ENCODE assay signal across 19 cellular contexts in the genomic region with DNA sequence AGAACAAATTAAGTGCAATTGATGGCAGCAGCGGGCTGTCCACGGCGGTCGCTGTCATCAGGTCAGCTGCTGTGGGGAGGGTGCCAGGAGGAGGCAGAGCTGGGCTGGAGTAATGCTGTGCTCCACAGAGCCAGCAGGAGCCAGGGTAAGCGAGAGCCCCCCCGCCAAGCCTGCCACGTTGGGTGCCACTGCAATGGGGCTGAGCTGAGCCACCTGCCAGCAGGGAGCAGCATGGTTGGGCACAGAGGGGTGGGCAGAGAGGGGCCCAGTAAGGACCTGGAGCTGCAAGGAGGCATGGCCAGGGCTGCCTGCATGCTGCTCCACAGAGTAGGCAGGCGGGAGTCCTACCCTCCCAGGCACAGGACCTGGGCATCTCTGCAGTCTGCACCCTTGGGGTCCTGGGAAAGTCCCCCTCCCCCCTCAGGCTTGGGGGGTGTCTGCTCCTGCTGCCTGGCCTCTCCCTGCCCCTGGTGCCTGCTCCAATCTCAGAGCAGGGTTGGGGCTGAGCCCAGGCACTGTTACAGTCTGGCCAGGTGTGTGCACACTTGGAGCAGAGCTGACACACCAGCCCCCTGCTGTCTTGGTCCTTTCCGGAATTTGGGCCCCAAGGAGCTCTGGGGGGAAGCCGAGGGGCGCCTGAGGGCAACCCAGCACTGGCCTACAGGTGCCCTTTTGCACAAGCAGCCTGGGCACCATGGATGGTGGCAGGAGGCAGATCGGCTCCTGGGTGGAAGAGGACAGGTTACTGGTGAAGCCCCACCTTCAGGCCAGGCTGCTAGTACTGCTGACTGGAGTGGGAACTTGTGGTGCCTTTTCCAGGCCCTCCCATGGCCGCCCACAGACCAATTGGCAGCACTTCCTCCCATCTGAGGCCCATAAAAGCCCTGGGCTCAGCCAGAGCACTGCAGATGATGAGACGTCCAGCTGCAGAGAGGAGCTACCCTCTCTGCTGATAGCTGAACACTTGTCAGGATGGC. TPM values are rescaled to one million over a fixed set of nuclear protein-coding genes. Genes with fewer than 3 reads are reported as not detected.
DNase-seq lines count a peak whose midpoint lies in the region; ATAC-seq, FAIRE-seq and TF ChIP-seq lines count a peak whose summit lies in the region.
"Had no signal": no experiment of that assay in that cellular context is flagged by ENCODE, and none has a peak within 500 bp of the region (broad histone marks: within the 10 kb centered on the region; RNA-seq: fewer than 3 reads in every experiment).

No MANE protein-coding gene starts in this region.

- CTCF ChIA-PET in HepG2 (lab: Yijun Ruan, JAX; ENCODE audit: low intra/inter-chr PET ratio, low total read pairs): interaction anchor here (1.1 kb wide), 1 partner anchor 109 kb away, joined by 3 read pairs; no protein-coding TSS in a partner anchor
- CTCF ChIA-PET in WTC11 (lab: Charles Lee): interaction anchor here (0.5 to 1.5 kb wide), 4 partner anchors 9 to 183 kb away, joined by 3 to 10 read pairs (median 5); a partner anchor contains a TSS

- H3K27me3 ChIP-seq in HepG2 (ENCODE audit: control insufficient read depth in 1 of 2, insufficient read depth in 2 of 2, low read length in 2 of 2): no peaks in the 10 kb centered on the region
- no peaks in the 10 kb centered on the region for H3K27me3 ChIP-seq in right lobe of liver
- no peaks in the 10 kb centered on the region for H3K27me3 ChIP-seq in lower lobe of right lung (ENCODE audit: low read depth)
- H3K27me3 ChIP-seq: BLaER1 had no signal

- peak overlapping the region; percentile 77 for H3K4me2 ChIP-seq in HepG2 (ENCODE audit: low read depth, low read length)
- H3K4me2 ChIP-seq: BLaER1, KMS-11 had no signal

- TF ChIP-seq RAD21 in HepG2 (CRISPR knock-in tag; IDR thresholded peaks at IDR 0.05): no peak

- FAIRE-seq in HepG2 (lab: Jason Lieb, UNC): peak; percentile 23
- FAIRE-seq: RCC 7860 had no signal

- H3K27me3 Mint-ChIP-seq in WTC11 (ENCODE audit: low read depth) (no peaks in the 10 kb centered on the region), glutamatergic neuron (ENCODE audit: unreplicated experiment) (peaks cover 2% of the 10 kb centered on the region)

- TF ChIP-seq CTCF in HepG2 (CRISPR knock-in tag; IDR thresholded peaks at IDR 0.05): peak; percentile 47
- TF ChIP-seq CTCF in right lobe of liver (IDR thresholded peaks at IDR 0.05): no peak
- TF ChIP-seq CTCF in WTC11 (IDR thresholded peaks at IDR 0.05): no peak
- no peak for TF ChIP-seq CTCF in lower lobe of right lung (IDR thresholded peaks at IDR 0.05)
- no peak for TF ChIP-seq CTCF in glutamatergic neuron (IDR thresholded peaks at IDR 0.05; ENCODE audit: partially characterized antibody, unreplicated experiment)

- no peak overlapping the region for H3K27ac ChIP-seq in HepG2 (ENCODE audit: extremely low read length, insufficient read depth, low read length)
- H3K27ac ChIP-seq in right lobe of liver: no peak overlapping the region
- H3K27ac ChIP-seq in lower lobe of right lung: no peak overlapping the region
- H3K27ac ChIP-seq: BLaER1, GM23248, KMS-11 had no signal

- H3K4me1 ChIP-seq in HepG2 (ENCODE audit: insufficient read depth, low read length): peaks cover 48% of the 10 kb centered on the region
- H3K4me1 ChIP-seq in right lobe of liver: peaks cover 0 to 16% (median 2%) of the 10 kb centered on the region in 4 donors
- no peaks in the 10 kb centered on the region for H3K4me1 ChIP-seq in lower lobe of right lung
- H3K4me1 ChIP-seq: BLaER1 had no signal

- H4K20me1 ChIP-seq in HepG2 (ENCODE audit: insufficient read depth, low read length): no peaks in the 10 kb centered on the region
- H4K20me1 ChIP-seq: BLaER1 had no signal

- 0 out of 2 replicates have a peak, but pooled peaks cover 2% of the 10 kb centered on the region for H3K4me1 Mint-ChIP-seq in WTC11
- H3K4me1 Mint-ChIP-seq in stimulated activated effector memory CD8-positive, alpha-beta T cell treated with anti-CD3 and anti-CD28 coated beads, Interleukin-12 subunit alpha, Interleukin-12 subunit beta, amount 100 ng/mL, for 72 hours: no peaks in the 10 kb centered on the region
- H3K4me1 Mint-ChIP-seq in glutamatergic neuron (ENCODE audit: low read depth, unreplicated experiment): no peaks in the 10 kb centered on the region
- H3K4me1 Mint-ChIP-seq: CD4-positive, alpha-beta memory T cell had no signal

- intact Hi-C loops in HepG2 (cut with micrococcal nuclease; ENCODE audit: unreplicated experiment) (no loop called here), right lobe of liver (cut with DNase I) (no loop called here), lower lobe of right lung (cut with DNase I) (no loop called here)

- no peaks in the 10 kb centered on the region for H3K79me2 ChIP-seq in HepG2 (ENCODE audit: insufficient read depth, low read length)

- DNase-seq in HepG2 (ENCODE audit: low spot score) (peak; percentile 48), right lobe of liver (no peak), WTC11 (ENCODE audit: low spot score) (peak; percentile 16), lower lobe of right lung (no peak), iPS-NIHi11 (ENCODE audit: low spot score) (no peak), glutamatergic neuron (no peak)
- no peak for DNase-seq in stimulated activated effector memory CD8-positive, alpha-beta T cell treated with anti-CD3 and anti-CD28 coated beads, Interleukin-12 subunit alpha, Interleukin-12 subunit beta, amount 100 ng/mL, for 72 hours (ENCODE audit: low spot score in 2 of 2)
- no peak for DNase-seq in activated naive CD4-positive, alpha-beta T cell treated with anti-CD3 and anti-CD28 coated beads, Interleukin-2, amount 50 U/mL, for 72 hours (ENCODE audit: low spot score in 2 of 2)
- DNase-seq: CD4-positive, alpha-beta memory T cell; DMS153; GF-D8; GM23248; MV-4-11; NCI-H1694 treated with DMSO at 0.1 percent for 48 hours; NK-92 treated with Interleukin-12 subunit alpha and Interleukin-12 subunit beta, amount 100 ng/mL, for 24 hours; Right ventricle myocardium superior had no signal

- peak; percentile 90 for ATAC-seq in HepG2
- ATAC-seq in right lobe of liver: no peak
- ATAC-seq in WTC11: peak; percentile 77
- ATAC-seq in lower lobe of right lung: peak; percentile 18 to 34
- peak; percentile 13 for ATAC-seq in stimulated activated effector memory CD8-positive, alpha-beta T cell treated with anti-CD3 and anti-CD28 coated beads, Interleukin-12 subunit alpha, Interleukin-12 subunit beta, amount 100 ng/mL, for 72 hours
- no peak for ATAC-seq in activated naive CD4-positive, alpha-beta T cell treated with anti-CD3 and anti-CD28 coated beads, Interleukin-2, amount 50 U/mL, for 72 hours

- H3K36me3 Mint-ChIP-seq in WTC11: no peaks in the 10 kb centered on the region
- H3K36me3 Mint-ChIP-seq in stimulated activated effector memory CD8-positive, alpha-beta T cell treated with anti-CD3 and anti-CD28 coated beads, Interleukin-12 subunit alpha, Interleukin-12 subunit beta, amount 100 ng/mL, for 72 hours: no peaks in the 10 kb centered on the region
- no peaks in the 10 kb centered on the region for H3K36me3 Mint-ChIP-seq in activated naive CD4-positive, alpha-beta T cell treated with anti-CD3 and anti-CD28 coated beads, Interleukin-2, amount 50 U/mL, for 72 hours
- H3K36me3 Mint-ChIP-seq in glutamatergic neuron (ENCODE audit: unreplicated experiment): no peaks in the 10 kb centered on the region
- H3K36me3 Mint-ChIP-seq: CD4-positive, alpha-beta memory T cell had no signal

- WGBS in HepG2 (ENCODE audit: low lambda C conversion rate): 5% methylated on average over 7 of the region's 14 CpGs
- 87% methylated on average over 3 of the region's 14 CpGs for WGBS in right lobe of liver (ENCODE audit: insufficient coverage, low coverage, low lambda C conversion rate, missing lambda C conversion rate)

- in situ Hi-C loops in HepG2 (cut with HindIII; ENCODE audit: extremely low pct_ligation_motif_present, low pct_unique_long_range_greater_than_20kb): no loop called here

- H3K9me3 ChIP-seq in HepG2 (ENCODE audit: low read length) (no peaks in the 10 kb centered on the region), right lobe of liver (no peaks in the 10 kb centered on the region), lower lobe of right lung (no peaks in the 10 kb centered on the region)

- H3K9ac ChIP-seq in HepG2 (ENCODE audit: insufficient read depth, low read depth, low read length): no peak overlapping the region
- H3K9ac ChIP-seq: BLaER1, GM23248, KMS-11 had no signal

- H3K4me3 ChIP-seq in HepG2 (replicated peaks in 1 of 3; ENCODE audit: insufficient read depth in 1 of 3, low read depth in 2 of 3, low read length in 3 of 3) (peak overlapping the region in 2 of 3 experiments; percentile 10 to 69; a peak in 2 of 6 replicates), right lobe of liver (no peak overlapping the region), lower lobe of right lung (no peak overlapping the region)
- H3K4me3 ChIP-seq: BLaER1, GM23248 had no signal

- H3K4me3 Mint-ChIP-seq in WTC11 (no peak overlapping the region), glutamatergic neuron (ENCODE audit: unreplicated experiment) (no peak overlapping the region)
- H3K4me3 Mint-ChIP-seq in stimulated activated effector memory CD8-positive, alpha-beta T cell treated with anti-CD3 and anti-CD28 coated beads, Interleukin-12 subunit alpha, Interleukin-12 subunit beta, amount 100 ng/mL, for 72 hours: no peak overlapping the region
- H3K4me3 Mint-ChIP-seq: CD4-positive, alpha-beta memory T cell had no signal

- POLR2A ChIA-PET in HepG2 (lab: Yijun Ruan, JAX) (interaction anchor here (0.7 kb wide), 1 partner anchor 9 kb away, joined by 5 read pairs; a partner anchor contains a TSS), WTC11 (lab: Charles Lee) (no interaction called here)

- H3K27ac Mint-ChIP-seq in WTC11 (no peak overlapping the region), glutamatergic neuron (ENCODE audit: unreplicated experiment) (no peak overlapping the region)
- H3K27ac Mint-ChIP-seq in stimulated activated effector memory CD8-positive, alpha-beta T cell treated with anti-CD3 and anti-CD28 coated beads, Interleukin-12 subunit alpha, Interleukin-12 subunit beta, amount 100 ng/mL, for 72 hours: no peak overlapping the region
- H3K27ac Mint-ChIP-seq in activated naive CD4-positive, alpha-beta T cell treated with anti-CD3 and anti-CD28 coated beads, Interleukin-2, amount 50 U/mL, for 72 hours: no peak overlapping the region
- H3K27ac Mint-ChIP-seq: CD4-positive, alpha-beta memory T cell had no signal

- TF ChIP-seq EP300 in HepG2 (IDR thresholded peaks at IDR 0.05; ENCODE audit: low read depth in 2 of 2, low read length in 2 of 2): no peak
- no peak for TF ChIP-seq EP300 in HepG2 (CRISPR knock-in tag; IDR thresholded peaks at IDR 0.05; ENCODE audit: borderline replicate concordance)

- BruUV-seq in HepG2 (replicated peaks; lab: Mats Ljungman, UMichigan): no TSS peak

- H3K36me3 ChIP-seq in HepG2 (replicated peaks in 1 of 2; ENCODE audit: control insufficient read depth in 1 of 2, insufficient read depth in 2 of 2, low read length in 2 of 2) (no peaks in the 10 kb centered on the region), right lobe of liver (no peaks in the 10 kb centered on the region), lower lobe of right lung (no peaks in the 10 kb centered on the region)
- H3K36me3 ChIP-seq: BLaER1 had no signal

- peaks cover 4% of the 10 kb centered on the region; the same call in 1 of the 2 replicates for H3K9me3 Mint-ChIP-seq in WTC11
- H3K9me3 Mint-ChIP-seq in stimulated activated effector memory CD8-positive, alpha-beta T cell treated with anti-CD3 and anti-CD28 coated beads, Interleukin-12 subunit alpha, Interleukin-12 subunit beta, amount 100 ng/mL, for 72 hours: no peaks in the 10 kb centered on the region
- no peaks in the 10 kb centered on the region for H3K9me3 Mint-ChIP-seq in activated naive CD4-positive, alpha-beta T cell treated with anti-CD3 and anti-CD28 coated beads, Interleukin-2, amount 50 U/mL, for 72 hours
- H3K9me3 Mint-ChIP-seq in glutamatergic neuron (ENCODE audit: unreplicated experiment): peaks cover 2% of the 10 kb centered on the region
- H3K9me3 Mint-ChIP-seq: CD4-positive, alpha-beta memory T cell had no signal

- peak overlapping the region; percentile 46 for H2AFZ ChIP-seq in HepG2 (ENCODE audit: low read length)
- H2AFZ ChIP-seq: GM23248 had no signal

- TF ChIP-seq POLR2A in HepG2 (IDR thresholded peaks at IDR 0.05; ENCODE audit: insufficient read depth in 1 of 2, low read depth in 2 of 2, low read length in 2 of 2): peak; percentile 50 to 64; a peak in 3 of 4 replicates
- TF ChIP-seq POLR2A in right lobe of liver (IDR thresholded peaks at IDR 0.05): no peak

RNA-seq across cellular contexts. Expression of a gene that starts 8.5 kb away (rescaled TPM):
- total RNA-seq in HepG2 (2016; rRNA removed; fragmentation: Illumina TruSeq; extraction: Trizol): 20.7 and 23.2 TPM in 2 replicates
- total RNA-seq in HepG2 (2016; cell fraction: cytosol; rRNA removed; fragmentation: Illumina TruSeq; extraction: Trizol; ENCODE audit: low read depth): 13.3 and 13.7 TPM in 2 replicates
- 19.2 and 20.9 TPM in 2 replicates for total RNA-seq in HepG2 (2016; cell fraction: insoluble cytoplasmic fraction; rRNA removed; fragmentation: Illumina TruSeq; extraction: Trizol)
- total RNA-seq in HepG2 (2016; cell fraction: membrane; rRNA removed; fragmentation: Illumina TruSeq; extraction: Trizol): 15.7 and 17.4 TPM in 2 replicates
- 40.8 and 44.2 TPM in 2 replicates for total RNA-seq in HepG2 (2016; cell fraction: nucleus; rRNA removed; fragmentation: Illumina TruSeq; extraction: Trizol)
- 27.8 and 33.7 TPM in 2 replicates for polyA plus RNA-seq in HepG2 (2011; rRNA removed)
- 20.2 and 22.2 TPM in 2 replicates for polyA plus RNA-seq in HepG2 (2011; cell fraction: cytosol; rRNA removed)
- polyA plus RNA-seq in HepG2 (2011; cell fraction: nucleus; rRNA removed): 52.0 and 60.6 TPM in 2 replicates
- polyA plus RNA-seq in HepG2 (2012): 21.4 and 23.7 TPM in 2 replicates
- 1.9 and 2.4 TPM in 2 replicates for polyA plus RNA-seq in HepG2 (2016; cell fraction: cytosol; fragmentation: Illumina TruSeq; extraction: Trizol; ENCODE audit: low read depth)
- 26.7 and 30.0 TPM in 2 replicates for polyA plus RNA-seq in HepG2 (2016; cell fraction: insoluble cytoplasmic fraction; fragmentation: Illumina TruSeq; extraction: Trizol; ENCODE audit: low read depth)
- polyA plus RNA-seq in HepG2 (2016; cell fraction: membrane; fragmentation: Illumina TruSeq; extraction: Trizol; ENCODE audit: low read depth): 4.2 and 4.8 TPM in 2 replicates
- polyA plus RNA-seq in HepG2 (2016; cell fraction: nucleus; fragmentation: Illumina TruSeq; extraction: Trizol; ENCODE audit: insufficient read depth, low read depth): 25.3 and 26.6 TPM in 2 replicates
- 79.4 and 97.0 TPM in 2 replicates for polyA minus RNA-seq in HepG2 (2011; rRNA and poly(A)+ RNA removed; ENCODE audit: low replicate concordance)
- polyA minus RNA-seq in HepG2 (2011; cell fraction: cytosol; rRNA and poly(A)+ RNA removed): 25.3 and 29.3 TPM in 2 replicates
- 120 and 122 TPM in 2 replicates for polyA minus RNA-seq in HepG2 (2011; cell fraction: nucleus; rRNA and poly(A)+ RNA removed)
- 10 to 100 TPM in 5 of 6 experiments, 1 to 10 TPM in 1; 8.1 to 17.3 (median 13.1) TPM for total RNA-seq in right lobe of liver
- total RNA-seq in WTC11 (2021): 29.7 to 33.2 TPM (median 31.2 TPM) in 3 replicates
- total RNA-seq in lower lobe of right lung: 73.1 TPM
- 10 to 100 TPM; 43.6 to 43.9 TPM for total RNA-seq in activated naive CD4-positive, alpha-beta T cell treated with anti-CD3 and anti-CD28 coated beads, Interleukin-2, amount 50 U/mL, for 72 hours
- 64.9 TPM for total RNA-seq in glutamatergic neuron (ENCODE audit: unreplicated experiment)

Comparison
In these comparisons a context has a peak if more than half of its experiments do, and no peak if none do; other contexts are left out.
1. ATAC-seq: peak in HepG2 (single experiment), WTC11 (single experiment), lower lobe of right lung (2 of 2) and stimulated activated effector memory CD8-positive, alpha-beta T cell treated with anti-CD3 and anti-CD28 coated beads, Interleukin-12 subunit alpha, Interleukin-12 subunit beta, amount 100 ng/mL, for 72 hours (single experiment); none in right lobe of liver (0 of 4) and activated naive CD4-positive, alpha-beta T cell treated with anti-CD3 and anti-CD28 coated beads, Interleukin-2, amount 50 U/mL, for 72 hours (0 of 2).
2. DNase-seq: peak in HepG2 (single experiment) and WTC11 (single experiment); none in right lobe of liver (0 of 3), lower lobe of right lung (single experiment), stimulated activated effector memory CD8-positive, alpha-beta T cell treated with anti-CD3 and anti-CD28 coated beads, Interleukin-12 subunit alpha, Interleukin-12 subunit beta, amount 100 ng/mL, for 72 hours (0 of 2), activated naive CD4-positive, alpha-beta T cell treated with anti-CD3 and anti-CD28 coated beads, Interleukin-2, amount 50 U/mL, for 72 hours (0 of 2), iPS-NIHi11 (single experiment) and glutamatergic neuron (single experiment).
3. H3K4me3 ChIP-seq: peak in HepG2 (2 of 3); none in right lobe of liver (0 of 3) and lower lobe of right lung (single experiment).